ENCODE assay signal across 14 cellular contexts in the genomic region with DNA sequence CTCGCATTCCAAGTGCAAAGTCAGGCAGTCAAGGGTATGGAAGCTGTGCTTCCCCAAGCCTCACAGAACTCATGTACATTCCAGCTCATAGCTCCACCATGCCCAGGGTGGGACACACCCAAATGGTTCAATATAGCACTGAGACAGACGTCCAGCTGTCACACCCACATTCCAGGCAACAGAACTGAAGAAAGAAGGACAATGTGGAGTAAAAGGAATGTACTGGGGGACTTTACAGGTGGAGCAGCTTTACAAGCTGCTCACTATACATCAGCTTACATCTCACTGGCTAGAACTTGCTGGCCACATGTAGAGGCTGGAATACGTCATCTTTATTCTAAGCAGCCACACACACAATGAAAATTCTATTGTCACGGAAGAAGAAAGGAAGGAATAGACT.
A peak's percentile ranks its signal among the peaks of the same experiment; 100 is the strongest.
DNase-seq lines count a peak whose midpoint lies in the region; ATAC-seq and TF ChIP-seq lines count a peak whose summit lies in the region.
"Had no signal": no experiment of that assay in that cellular context is flagged by ENCODE, and none has a peak within 500 bp of the region (broad histone marks: within the 10 kb centered on the region; RNA-seq: fewer than 3 reads in every experiment).

No MANE protein-coding gene starts in this region.

- H3K4me3 ChIP-seq in HEK293 (ENCODE audit: low read depth, low read length) (no peak overlapping the region), mesenchymal stem cell (ENCODE audit: insufficient read depth in 1 of 2, low read depth in 1 of 2, low read length in 2 of 2) (no peak overlapping the region)
- H3K4me3 ChIP-seq: sigmoid colon had no signal

- H3K27ac ChIP-seq in HEK293 (ENCODE audit: extremely low read depth, low read depth, low read length) (no peak overlapping the region), mesenchymal stem cell (ENCODE audit: low read length, poor library complexity, severe bottlenecking) (no peak overlapping the region)
- H3K27ac ChIP-seq: sigmoid colon had no signal

- POLR2A ChIA-PET in HEK293 (lab: Yijun Ruan, JAX) = no interaction called here

- no peak overlapping the region for H3K9ac ChIP-seq in mesenchymal stem cell (ENCODE audit: low read length)
- H3K9ac ChIP-seq: SK-N-SH had no signal

- peak overlapping the region in 1 of 2 experiments; percentile 33 for H2BK12ac ChIP-seq in mesenchymal stem cell (ENCODE audit: low read length in 2 of 2)

- H3K4ac ChIP-seq in mesenchymal stem cell (ENCODE audit: low read depth in 1 of 2, low read length in 2 of 2) = no peak overlapping the region

- ATAC-seq in GM19395 (IDR thresholded peaks at IDR 0.05; ENCODE audit: unreplicated experiment) (no peak), GM19467 (IDR thresholded peaks at IDR 0.05; ENCODE audit: unreplicated experiment) (no peak)

- H3K27me3 ChIP-seq in mesenchymal stem cell (ENCODE audit: control insufficient read depth in 1 of 2, insufficient read depth in 1 of 2, low read length in 2 of 2) = no peaks in the 10 kb centered on the region
- H3K27me3 ChIP-seq: sigmoid colon had no signal

- no peak overlapping the region for H3K14ac ChIP-seq in mesenchymal stem cell (ENCODE audit: low read length in 2 of 2)

- H3K36me3 ChIP-seq in HEK293 (ENCODE audit: control insufficient read depth in 2 of 2, insufficient read depth in 1 of 2, low read length in 2 of 2) = no peaks in the 10 kb centered on the region
- H3K36me3 ChIP-seq in mesenchymal stem cell (ENCODE audit: control insufficient read depth in 1 of 2, insufficient read depth in 2 of 2, low read depth in 1 of 2, low read length in 2 of 2) = no peaks in the 10 kb centered on the region
- H3K36me3 ChIP-seq: sigmoid colon had no signal

- H3K18ac ChIP-seq in mesenchymal stem cell (ENCODE audit: low read depth in 1 of 2, low read length in 2 of 2) = no peak overlapping the region

- H2BK120ac ChIP-seq in mesenchymal stem cell (ENCODE audit: low read depth, low read length) = no peak overlapping the region

- no peak overlapping the region for H2BK15ac ChIP-seq in mesenchymal stem cell (ENCODE audit: low read depth, poor library complexity, severe bottlenecking)

- no peak for TF ChIP-seq CTCF in HEK293 (tag by site-specific recombination; IDR thresholded peaks at IDR 0.05)

- H3K79me1 ChIP-seq in mesenchymal stem cell (replicated peaks; ENCODE audit: low read length, poor library complexity, severe bottlenecking) = peaks cover 31% of the 10 kb centered on the region

- DNase-seq in AG08395 (ENCODE audit: low spot score) = peak; percentile 4
- peak; percentile 30 for DNase-seq in dermis blood vessel endothelial cell
- DNase-seq in mesenchymal stem cell = peak; percentile 18
- no peak for DNase-seq in NCI-H1436 treated with DMSO at 0.1 percent for 48 hours (lab: John Stamatoyannopoulos, UW)
- DNase-seq in GDM1 (lab: John Stamatoyannopoulos, UW) = no peak
- DNase-seq: activated CD4-positive, alpha-beta T cell treated with anti-CD3 and anti-CD28 coated beads for 48 hours; activated naive CD4-positive, alpha-beta T cell; GF-D8; NK-92 treated with Interleukin-12 subunit alpha and Interleukin-12 subunit beta, amount 100 ng/mL, for 24 hours; sigmoid colon; SK-N-SH had no signal

- no peak overlapping the region for H2AK5ac ChIP-seq in mesenchymal stem cell (ENCODE audit: low read length, severe bottlenecking)

- H4K8ac ChIP-seq in mesenchymal stem cell (ENCODE audit: low read length) = no peak overlapping the region

- H3K9me3 ChIP-seq in HEK293 (ENCODE audit: control insufficient read depth, insufficient read depth, low read depth, low read length) (no peaks in the 10 kb centered on the region), mesenchymal stem cell (ENCODE audit: control insufficient read depth, low read length) (no peaks in the 10 kb centered on the region)
- H3K9me3 ChIP-seq: sigmoid colon, SK-N-SH had no signal

- 95% methylated on average over 3 of the region's 4 CpGs for whole genome bisulfite sequencing in mesenchymal stem cell

- no peak overlapping the region for H3K23ac ChIP-seq in mesenchymal stem cell (ENCODE audit: low read length in 2 of 2)

- no peak overlapping the region for H2AFZ ChIP-seq in mesenchymal stem cell (ENCODE audit: low read depth, low read length)

- no peak overlapping the region for H2BK5ac ChIP-seq in mesenchymal stem cell (ENCODE audit: low read depth, low read length, poor library complexity, severe bottlenecking)

- H3K4me2 ChIP-seq in mesenchymal stem cell (ENCODE audit: low read length, poor library complexity, severe bottlenecking) = no peak overlapping the region
- H3K4me2 ChIP-seq: SK-N-SH had no signal

- no peak overlapping the region for H4K91ac ChIP-seq in mesenchymal stem cell (ENCODE audit: low read length)

- CTCF ChIA-PET in HEK293 (lab: Yijun Ruan, JAX) = interaction anchor here (0.7 kb wide), 2 partner anchors 165 to 285 kb away, joined by 3 read pairs; no protein-coding TSS in a partner anchor

- H3K4me1 ChIP-seq in HEK293 (ENCODE audit: control insufficient read depth, insufficient read depth, low read length) (no peaks in the 10 kb centered on the region), mesenchymal stem cell (ENCODE audit: control insufficient read depth, insufficient read depth, low read depth, low read length) (no peaks in the 10 kb centered on the region)

TF ChIP-seq in HEK293, 187 proteins besides CTCF, POLR2A, EP300 and RAD21:
- TF ChIP-seq ATF2 (tag by site-specific recombination; IDR thresholded peaks at IDR 0.05; ENCODE audit: low read depth) (0 out of 2 replicates have a peak, but pooled peaks have one; percentile 22), KLF9 (tag by site-specific recombination; IDR thresholded peaks at IDR 0.05; ENCODE audit: low read depth) (peak; percentile 32; the same call in 1 of the 2 replicates), ZNF394 (tag by site-specific recombination; IDR thresholded peaks at IDR 0.05; ENCODE audit: borderline replicate concordance) (peak; percentile 55; the same call in 1 of the 2 replicates), ZSCAN30 (tag by site-specific recombination; IDR thresholded peaks at IDR 0.05) (no peak), KLF1 (tag by site-specific recombination; IDR thresholded peaks at IDR 0.05) (0 out of 2 replicates have a peak, but pooled peaks have one; percentile 15)

Comparison
In these comparisons a context has a peak if more than half of its experiments do, and no peak if none do; other contexts are left out.
1. DNase-seq: peak in AG08395 (single experiment), dermis blood vessel endothelial cell (single experiment) and mesenchymal stem cell (single experiment); none in NCI-H1436 treated with DMSO at 0.1 percent for 48 hours (single experiment) and GDM1 (single experiment).